Comparison of ENCODE assay signal across 15 cellular contexts in genomic region chr1:29254346-29254745, GRCh38. TPM values are rescaled to one million over a fixed set of nuclear protein-coding genes. Genes with fewer than 3 reads are reported as not detected.
"Had no signal": no experiment of that assay in that cellular context is flagged by ENCODE, and none has a peak within 500 bp of the region (broad histone marks: within the 10 kb centered on the region; RNA-seq: fewer than 3 reads in every experiment).

No MANE protein-coding gene starts in this region.

- ATAC-seq: left cardiac atrium; lower lobe of right lung; naive thymus-derived CD8-positive, alpha-beta T cell; right lobe of liver; T-cell had no signal

- H3K9me3 ChIP-seq: lower lobe of right lung, right lobe of liver, thoracic aorta had no signal

- H3K27ac ChIP-seq: coronary artery, lower lobe of right lung, right lobe of liver, SK-N-MC, thoracic aorta, VCaP had no signal

- DNase-seq: activated CD4-positive, alpha-beta memory T cell treated with anti-CD3 and anti-CD28 coated beads for 36 hours; activated CD4-positive, alpha-beta T cell treated with anti-CD3 and anti-CD28 coated beads for 1 hour; activated naive CD4-positive, alpha-beta T cell treated with anti-CD3 and anti-CD28 coated beads, Interleukin-2, amount 50 U/mL, for 16 hours; activated T-cell treated with anti-CD3 and anti-CD28 coated beads, Interleukin-2, amount 50 U/mL, for 24 hours; immature natural killer cell; left cardiac atrium; lower lobe of right lung; naive thymus-derived CD8-positive, alpha-beta T cell; right lobe of liver; stimulated activated CD4-positive, alpha-beta T cell treated with anti-CD3 and anti-CD28 coated beads, Interleukin-1b, Interleukin-23, amount 100 ng/mL, for 48 hours; T-cell had no signal

- H3K27me3 ChIP-seq: right lobe of liver had no signal

- H3K36me3 ChIP-seq: lower lobe of right lung, right lobe of liver had no signal

- H3K4me3 ChIP-seq: coronary artery, lower lobe of right lung, right lobe of liver, SK-N-MC, thoracic aorta had no signal

RNA-seq across cellular contexts. Expression of gene PTPRU, which starts 18.0 kb away (rescaled TPM):
- total RNA-seq: naive thymus-derived CD8-positive, alpha-beta T cell had no signal
- polyA plus RNA-seq: immature natural killer cell had no signal
